In genomic region chr18:9101730-9102390, GRCh38 we compare ENCODE assay signal across 7 cellular contexts. TPM values are rescaled to one million over a fixed set of nuclear protein-coding genes. Genes with fewer than 3 reads are reported as not detected.
DNase-seq lines count a peak whose midpoint lies in the region; ATAC-seq and TF ChIP-seq lines count a peak whose summit lies in the region.

No MANE protein-coding gene starts in this region.

- TF ChIP-seq CTCF in GM12865 (IDR thresholded peaks at IDR 0.05; ENCODE audit: insufficient read depth, low read depth, low read length, missing control alignments), result no peak
- no peak for TF ChIP-seq CTCF in left ventricle myocardium inferior (IDR thresholded peaks at IDR 0.05; ENCODE audit: borderline replicate concordance)
- TF ChIP-seq CTCF in psoas muscle (IDR thresholded peaks at IDR 0.05), result no peak

- H3K27ac Mint-ChIP-seq in activated naive CD8-positive, alpha-beta T cell, result peak overlapping the region; percentile 96

- peak; percentile 10 for ATAC-seq in HG02588 (IDR thresholded peaks at IDR 0.05; ENCODE audit: unreplicated experiment)
- no peak for ATAC-seq in psoas muscle
- no peak for ATAC-seq in GM18858 (IDR thresholded peaks at IDR 0.05; ENCODE audit: unreplicated experiment)

- H3K4me1 ChIP-seq in left ventricle myocardium inferior, result peaks cover 53% of the 10 kb centered on the region
- peaks cover 41% of the 10 kb centered on the region for H3K4me1 ChIP-seq in psoas muscle

- H3K36me3 ChIP-seq in left ventricle myocardium inferior (no peaks in the 10 kb centered on the region), psoas muscle (ENCODE audit: insufficient read depth in 1 of 2, low read depth in 1 of 2) (no peaks in the 10 kb centered on the region)

- peak overlapping the region; percentile 89 for H3K4me3 ChIP-seq in GM12865 (ENCODE audit: low read depth, low read length)
- peak overlapping the region; percentile 88 for H3K4me3 ChIP-seq in left ventricle myocardium inferior
- peak overlapping the region; percentile 93 for H3K4me3 ChIP-seq in psoas muscle

- peaks cover 60% of the 10 kb centered on the region for H3K4me1 Mint-ChIP-seq in activated naive CD8-positive, alpha-beta T cell (ENCODE audit: low read depth)

- WGBS in psoas muscle, 3 donors, result 3 to 4% (median 4%) methylated on average over 9 of the region's 9 CpGs

- intact Hi-C loops in left ventricle myocardium inferior (cut with micrococcal nuclease) (no loop called here), psoas muscle (cut with DNase I) (loop anchor here (2.0 kb wide), 2 partner anchors 29 to 35 kb away; partner anchors contain the start of gene ANKRD12 (in 2 of the 2))

- no peaks in the 10 kb centered on the region for H3K9me3 Mint-ChIP-seq in activated naive CD8-positive, alpha-beta T cell (ENCODE audit: low read depth)

- peak; percentile 59 for DNase-seq in GM12865 (ENCODE audit: low read depth)
- peak; percentile 45 for DNase-seq in NCI-H2196 treated with DMSO at 0.1 percent for 48 hours (lab: John Stamatoyannopoulos, UW; ENCODE audit: unreplicated experiment)
- DNase-seq in left ventricle myocardium inferior, result no peak
- DNase-seq in psoas muscle, result no peak

- H3K27me3 ChIP-seq in left ventricle myocardium inferior (ENCODE audit: low read depth) (no peaks in the 10 kb centered on the region), psoas muscle (ENCODE audit: insufficient read depth in 3 of 3, low read length in 2 of 3) (no peaks in the 10 kb centered on the region)

- H3K4me3 Mint-ChIP-seq in activated naive CD8-positive, alpha-beta T cell, result peak overlapping the region; percentile 96

- peaks cover 13% of the 10 kb centered on the region for H3K36me3 Mint-ChIP-seq in activated naive CD8-positive, alpha-beta T cell

- H3K9me3 ChIP-seq in left ventricle myocardium inferior (replicated peaks) (no peaks in the 10 kb centered on the region), psoas muscle (no peaks in the 10 kb centered on the region)

- H3K27ac ChIP-seq in left ventricle myocardium inferior (replicated peaks), result peak overlapping the region; percentile 97
- H3K27ac ChIP-seq in psoas muscle, result peak overlapping the region; percentile 93

- H3K27me3 Mint-ChIP-seq in activated naive CD8-positive, alpha-beta T cell, result no peaks in the 10 kb centered on the region

RNA-seq across cellular contexts. Expression of gene NDUFV2, which starts 0.6 kb away (rescaled TPM):
- total RNA-seq in left ventricle myocardium inferior (455 TPM), psoas muscle (100 to 1,000 TPM; 312 to 467 (median 328) TPM)
- polyA plus RNA-seq in psoas muscle, result 100 to 1,000 TPM; 451 to 565 (median 547) TPM

RNA-seq across cellular contexts. Expression of gene ANKRD12, which starts 34.7 kb away (rescaled TPM):
- total RNA-seq in left ventricle myocardium inferior, result 49.3 TPM
- total RNA-seq in psoas muscle, result 10 to 100 TPM; 36.7 to 49.0 (median 44.4) TPM
- polyA plus RNA-seq in psoas muscle, result 10 to 100 TPM in 1 of 3 donors, 1 to 10 TPM in 2; 5.7 to 12.0 (median 5.9) TPM

Comparison
In these comparisons a context has a peak if more than half of its experiments do, and no peak if none do; other contexts are left out.
1. DNase-seq: peak in GM12865 (single experiment) and NCI-H2196 treated with DMSO at 0.1 percent for 48 hours (single experiment); none in left ventricle myocardium inferior (single experiment) and psoas muscle (0 of 2).
2. Peak in every context shown above with its lines, with median percentiles within 50 percentile points of each other: H3K4me3 ChIP-seq.